Comparison of ENCODE assay signal across 8 cellular contexts in the genomic region with DNA sequence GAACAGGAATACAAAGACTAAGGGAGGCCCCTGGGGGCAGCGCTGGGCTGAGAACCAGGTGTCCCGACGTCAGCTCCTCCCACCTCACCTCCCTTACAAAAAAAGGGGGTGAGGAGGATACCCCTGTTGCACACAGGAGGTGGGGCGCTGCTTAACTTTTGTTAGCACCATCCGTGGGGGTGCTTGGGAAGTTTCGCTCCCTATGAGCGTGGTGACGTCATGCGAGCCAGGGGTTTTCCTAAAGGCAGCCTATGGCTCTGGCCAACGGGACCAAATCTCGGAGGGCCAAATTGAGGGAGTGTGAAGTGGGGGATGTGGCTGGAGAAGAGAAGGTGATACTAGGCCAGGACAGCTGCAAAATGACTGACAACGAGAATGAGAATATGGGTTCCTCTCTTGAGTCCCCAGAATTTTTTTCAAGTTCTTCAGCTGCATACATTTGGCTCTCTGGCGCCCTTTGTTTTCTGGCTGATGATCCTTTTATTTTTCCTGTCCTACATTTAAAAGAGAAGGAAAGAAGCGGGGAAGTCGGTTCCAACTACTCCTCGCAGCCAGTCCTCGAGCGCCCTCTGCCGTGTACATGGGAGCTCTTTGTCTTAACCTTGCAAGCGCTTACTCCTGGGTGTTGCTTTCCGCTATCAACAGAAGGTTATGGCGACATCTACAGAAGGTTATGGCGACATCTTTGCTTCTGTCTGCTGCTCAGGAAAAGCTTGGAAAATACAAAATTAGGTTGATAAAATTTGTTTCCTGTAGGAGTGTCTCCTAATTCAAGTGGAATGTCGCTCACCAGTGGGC. TPM values are rescaled to one million over a fixed set of nuclear protein-coding genes. Genes with fewer than 3 reads are reported as not detected.
DNase-seq lines count a peak whose midpoint lies in the region; ATAC-seq and TF ChIP-seq lines count a peak whose summit lies in the region.

No MANE protein-coding gene starts in this region.

- H3K4me1 ChIP-seq in testis, result peaks cover 5% of the 10 kb centered on the region

- H3K9me3 ChIP-seq in testis, result no peaks in the 10 kb centered on the region

- WGBS in testis, 2 donors, result 10 to 11% methylated on average over 24 of the region's 24 CpGs

- ATAC-seq in GM21717 (IDR thresholded peaks at IDR 0.05; ENCODE audit: unreplicated experiment) (peak; percentile 71), esophagus mucosa (peak; percentile 87)

- H3K27me3 ChIP-seq in testis, result no peaks in the 10 kb centered on the region

- H3K36me3 ChIP-seq in testis (ENCODE audit: low read depth, missing control alignments), result no peaks in the 10 kb centered on the region

- H3K27ac ChIP-seq in testis, result no peak overlapping the region

- in situ Hi-C loops in KBM-7 (cut with MboI; ENCODE audit: low pct_unique_long_range_greater_than_20kb, low sequenced_read_pairs), result no loop called here

- TF ChIP-seq CTCF in testis (IDR thresholded peaks at IDR 0.05), result peak; percentile 51 to 86 (median 58)

- DNase-seq in GM04503 (ENCODE audit: low read depth), result peak; percentile 21
- peak; percentile 81 for DNase-seq in KBM-7
- peak; percentile 56 for DNase-seq in T1000 (lab: John Stamatoyannopoulos, UW)
- peak; percentile 93 for DNase-seq in midbrain (lab: John Stamatoyannopoulos, UW)
- peak; percentile 96 for DNase-seq in testis
- DNase-seq in NCI-H510A treated with DMSO at 0.1 percent for 48 hours (lab: John Stamatoyannopoulos, UW), result no peak

- no peak for TF ChIP-seq POLR2A in testis (IDR thresholded peaks at IDR 0.05)

- intact Hi-C loops in testis (cut with DNase I; ENCODE audit: low total_unique reads), result no loop called here

- H3K4me3 ChIP-seq in testis, result peak overlapping the region; percentile 20 to 31

RNA-seq across cellular contexts. Expression of gene ZC3H11B, which starts 48.0 kb away (rescaled TPM):
- total RNA-seq in esophagus mucosa (not detected), testis (10 to 100 TPM in 1 of 2 donors, 1 to 10 TPM in 1; 7.1 to 13.3 TPM)
- 12.2 TPM for polyA plus RNA-seq in testis (ENCODE audit: insufficient read depth, low read depth, low replicate concordance)
